Comparison of ENCODE assay signal across 19 cellular contexts in the genomic region with DNA sequence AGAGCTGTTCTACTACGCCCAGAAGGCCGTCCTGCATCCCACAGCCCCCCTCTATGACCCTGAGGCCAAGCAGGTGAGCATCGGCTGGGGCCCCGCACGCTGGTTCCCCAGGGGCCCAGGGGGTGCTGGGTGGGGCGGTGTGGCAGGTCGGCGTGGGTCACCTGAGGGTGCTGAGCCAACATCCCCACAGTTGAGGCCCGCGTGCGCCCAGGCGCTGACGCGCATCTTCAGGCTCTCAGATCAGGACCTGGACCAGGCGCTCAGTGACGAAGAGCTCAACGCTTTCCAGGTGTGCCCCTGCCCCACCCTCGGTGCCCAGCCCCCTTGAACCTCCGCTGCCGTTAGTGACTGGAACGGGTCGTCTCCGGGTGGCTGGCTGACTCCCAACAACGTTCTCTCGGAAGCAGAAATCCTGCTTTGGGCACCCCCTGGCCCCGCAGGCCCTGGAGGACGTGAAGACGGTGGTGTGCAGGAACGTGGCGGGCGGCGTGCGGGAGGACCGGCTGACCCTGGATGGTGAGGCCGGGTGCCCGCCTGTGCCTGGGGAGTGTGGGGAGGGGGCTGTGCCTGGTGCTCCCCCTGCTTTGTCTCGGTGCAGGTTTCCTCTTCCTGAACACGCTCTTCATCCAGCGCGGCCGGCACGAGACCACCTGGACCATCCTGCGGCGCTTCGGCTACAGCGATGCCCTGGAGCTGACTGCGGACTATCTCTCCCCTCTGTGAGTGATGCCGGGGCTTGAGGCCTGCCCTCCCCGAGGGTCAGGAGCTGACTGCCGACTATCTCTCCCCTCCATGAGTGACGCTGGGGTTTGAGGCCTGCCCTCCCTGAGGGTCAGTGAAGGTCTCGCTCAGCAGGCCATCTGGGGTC. TPM values are rescaled to one million over a fixed set of nuclear protein-coding genes. Genes with fewer than 3 reads are reported as not detected.
DNase-seq lines count a peak whose midpoint lies in the region; ATAC-seq and TF ChIP-seq lines count a peak whose summit lies in the region.
"Had no signal": no experiment of that assay in that cellular context is flagged by ENCODE, and none has a peak within 500 bp of the region (broad histone marks: within the 10 kb centered on the region; RNA-seq: fewer than 3 reads in every experiment).

No MANE protein-coding gene starts in this region.

- no peaks in the 10 kb centered on the region for H3K27me3 Mint-ChIP-seq in stimulated activated naive CD8-positive, alpha-beta T cell treated with anti-CD3 and anti-CD28 coated beads, Interleukin-15, Interleukin-2, amounts not matched to agents 100 ng/mL and 50 ng/mL, for 24 hours
- peaks cover 10% of the 10 kb centered on the region for H3K27me3 Mint-ChIP-seq in stimulated activated naive CD8-positive, alpha-beta T cell treated with anti-CD3 and anti-CD28 coated beads, Interleukin-15, amount 100 ng/mL, for 72 hours
- H3K27me3 Mint-ChIP-seq in activated T-helper 2 cell treated with anti-CD3 and anti-CD28 coated beads, Interferon-gamma antibody, Interleukin-2, Interleukin-4, amounts not matched to agents 10 μg/mL and 5 μg/mL and 100 μg/mL, durations not matched to agents 14 hours and 24 hours and 36 hours (ENCODE audit: low read depth), result peaks cover 4% of the 10 kb centered on the region
- H3K27me3 Mint-ChIP-seq in type B pancreatic cell, result peaks cover 5% of the 10 kb centered on the region
- H3K27me3 Mint-ChIP-seq: naive thymus-derived CD8-positive, alpha-beta T cell had no signal

- H3K9me3 Mint-ChIP-seq in stimulated activated naive CD8-positive, alpha-beta T cell treated with anti-CD3 and anti-CD28 coated beads, Interleukin-15, Interleukin-2, amounts not matched to agents 100 ng/mL and 50 ng/mL, for 24 hours, result no peaks in the 10 kb centered on the region
- no peaks in the 10 kb centered on the region for H3K9me3 Mint-ChIP-seq in stimulated activated naive CD8-positive, alpha-beta T cell treated with anti-CD3 and anti-CD28 coated beads, Interleukin-15, amount 100 ng/mL, for 72 hours
- no peaks in the 10 kb centered on the region for H3K9me3 Mint-ChIP-seq in activated T-helper 2 cell treated with anti-CD3 and anti-CD28 coated beads, Interferon-gamma antibody, Interleukin-2, Interleukin-4, amounts not matched to agents 10 μg/mL and 5 μg/mL and 100 μg/mL, durations not matched to agents 14 hours and 24 hours and 36 hours
- no peaks in the 10 kb centered on the region for H3K9me3 Mint-ChIP-seq in type B pancreatic cell
- H3K9me3 Mint-ChIP-seq: HFFc6; memory B cell; naive thymus-derived CD8-positive, alpha-beta T cell had no signal

- DNase-seq in stimulated activated naive CD8-positive, alpha-beta T cell treated with anti-CD3 and anti-CD28 coated beads, Interleukin-15, amount 100 ng/mL, for 72 hours, result no peak
- DNase-seq in activated T-helper 2 cell treated with anti-CD3 and anti-CD28 coated beads, Interferon-gamma antibody, Interleukin-2, Interleukin-4, amounts not matched to agents 10 μg/mL and 5 μg/mL and 100 μg/mL, durations not matched to agents 14 hours and 24 hours and 36 hours (ENCODE audit: low spot score), result no peak
- DNase-seq in type B pancreatic cell (ENCODE audit: extremely low spot score, unreplicated experiment), result no peak
- DNase-seq: activated gamma-delta T cell treated with Interleukin-2 at 50 U/mL for 16 hours; anterior cingulate cortex; erythroblast; HFFc6; KBM-7; naive thymus-derived CD8-positive, alpha-beta T cell; NCI-H187 treated with DMSO at 0.1 percent for 48 hours; NCI-H2227 treated with DMSO at 0.1 percent for 48 hours; PC-3; SJCRH30; stimulated activated naive CD8-positive, alpha-beta T cell treated with anti-CD3 and anti-CD28 coated beads, Interleukin-15, Interleukin-2, amounts not matched to agents 100 U/mL and 50 U/mL, for 24 hours; T-helper 9 cell had no signal

- intact Hi-C loops in activated T-helper 2 cell treated with anti-CD3 and anti-CD28 coated beads, Interferon-gamma antibody, Interleukin-2, Interleukin-4, amounts not matched to agents 10 μg/mL and 5 μg/mL and 100 μg/mL, durations not matched to agents 14 hours and 24 hours and 36 hours (cut with micrococcal nuclease), result no loop called here

- no peak for TF ChIP-seq CTCF in type B pancreatic cell (conservative IDR thresholded peaks at IDR 0.05)

- no peak for ATAC-seq in stimulated activated naive CD8-positive, alpha-beta T cell treated with anti-CD3 and anti-CD28 coated beads, Interleukin-15, amount 100 ng/mL, for 72 hours
- ATAC-seq in HG03045 (IDR thresholded peaks at IDR 0.05; ENCODE audit: unreplicated experiment) (no peak), HG03520 (IDR thresholded peaks at IDR 0.05; ENCODE audit: unreplicated experiment) (no peak)
- ATAC-seq: naive thymus-derived CD8-positive, alpha-beta T cell; PC-3; stimulated activated naive CD8-positive, alpha-beta T cell treated with anti-CD3 and anti-CD28 coated beads, Interleukin-15, Interleukin-2, amounts not matched to agents 100 U/mL and 50 U/mL, for 24 hours had no signal

- H3K27ac Mint-ChIP-seq in stimulated activated naive CD8-positive, alpha-beta T cell treated with anti-CD3 and anti-CD28 coated beads, Interleukin-15, Interleukin-2, amounts not matched to agents 100 ng/mL and 50 ng/mL, for 24 hours, result no peak overlapping the region
- peak overlapping the region in 1 of 2 donors; percentile 63 for H3K27ac Mint-ChIP-seq in stimulated activated naive CD8-positive, alpha-beta T cell treated with anti-CD3 and anti-CD28 coated beads, Interleukin-15, amount 100 ng/mL, for 72 hours
- H3K27ac Mint-ChIP-seq in activated T-helper 2 cell treated with anti-CD3 and anti-CD28 coated beads, Interferon-gamma antibody, Interleukin-2, Interleukin-4, amounts not matched to agents 10 μg/mL and 5 μg/mL and 100 μg/mL, durations not matched to agents 14 hours and 24 hours and 36 hours, result no peak overlapping the region
- H3K27ac Mint-ChIP-seq in type B pancreatic cell, result no peak overlapping the region
- H3K27ac Mint-ChIP-seq: HFFc6, memory B cell had no signal

- peak overlapping the region; percentile 77 for H3K4me3 Mint-ChIP-seq in stimulated activated naive CD8-positive, alpha-beta T cell treated with anti-CD3 and anti-CD28 coated beads, Interleukin-15, Interleukin-2, amounts not matched to agents 100 ng/mL and 50 ng/mL, for 24 hours
- no peak overlapping the region for H3K4me3 Mint-ChIP-seq in stimulated activated naive CD8-positive, alpha-beta T cell treated with anti-CD3 and anti-CD28 coated beads, Interleukin-15, amount 100 ng/mL, for 72 hours
- H3K4me3 Mint-ChIP-seq in activated T-helper 2 cell treated with anti-CD3 and anti-CD28 coated beads, Interferon-gamma antibody, Interleukin-2, Interleukin-4, amounts not matched to agents 10 μg/mL and 5 μg/mL and 100 μg/mL, durations not matched to agents 14 hours and 24 hours and 36 hours (ENCODE audit: low read depth), result peak overlapping the region; percentile 26
- H3K4me3 Mint-ChIP-seq in type B pancreatic cell, result peak overlapping the region; percentile 5
- H3K4me3 Mint-ChIP-seq: HFFc6 had no signal

- peaks cover 18% of the 10 kb centered on the region for H3K4me1 Mint-ChIP-seq in stimulated activated naive CD8-positive, alpha-beta T cell treated with anti-CD3 and anti-CD28 coated beads, Interleukin-15, Interleukin-2, amounts not matched to agents 100 ng/mL and 50 ng/mL, for 24 hours (ENCODE audit: low read depth)
- peaks cover 31% of the 10 kb centered on the region for H3K4me1 Mint-ChIP-seq in stimulated activated naive CD8-positive, alpha-beta T cell treated with anti-CD3 and anti-CD28 coated beads, Interleukin-15, amount 100 ng/mL, for 72 hours
- peaks cover 4% of the 10 kb centered on the region for H3K4me1 Mint-ChIP-seq in activated T-helper 2 cell treated with anti-CD3 and anti-CD28 coated beads, Interferon-gamma antibody, Interleukin-2, Interleukin-4, amounts not matched to agents 10 μg/mL and 5 μg/mL and 100 μg/mL, durations not matched to agents 14 hours and 24 hours and 36 hours (ENCODE audit: low read depth)
- H3K4me1 Mint-ChIP-seq in type B pancreatic cell (ENCODE audit: unreplicated experiment), result peaks cover 4% of the 10 kb centered on the region

- peaks cover 16% of the 10 kb centered on the region for H3K36me3 Mint-ChIP-seq in stimulated activated naive CD8-positive, alpha-beta T cell treated with anti-CD3 and anti-CD28 coated beads, Interleukin-15, Interleukin-2, amounts not matched to agents 100 ng/mL and 50 ng/mL, for 24 hours (ENCODE audit: low read depth)
- H3K36me3 Mint-ChIP-seq in activated T-helper 2 cell treated with anti-CD3 and anti-CD28 coated beads, Interferon-gamma antibody, Interleukin-2, Interleukin-4, amounts not matched to agents 10 μg/mL and 5 μg/mL and 100 μg/mL, durations not matched to agents 14 hours and 24 hours and 36 hours (ENCODE audit: low read depth), result peaks cover 10% of the 10 kb centered on the region
- H3K36me3 Mint-ChIP-seq in type B pancreatic cell, result no peaks in the 10 kb centered on the region

RNA-seq across cellular contexts. Expression of gene RHOT2, which starts 2.8 kb away (rescaled TPM):
- 156 and 158 TPM in 2 replicates for total RNA-seq in activated T-helper 2 cell treated with anti-CD3 and anti-CD28 coated beads, Interferon-gamma antibody, Interleukin-2, Interleukin-4, amounts not matched to agents 10 μg/mL and 5 μg/mL and 100 μg/mL, durations not matched to agents 14 hours and 24 hours and 36 hours
- total RNA-seq in type B pancreatic cell (ENCODE audit: low replicate concordance), result 146 and 163 TPM in 2 replicates

RNA-seq across cellular contexts. Expression of gene RHBDL1, which starts 4.8 kb away (rescaled TPM):
- total RNA-seq in activated T-helper 2 cell treated with anti-CD3 and anti-CD28 coated beads, Interferon-gamma antibody, Interleukin-2, Interleukin-4, amounts not matched to agents 10 μg/mL and 5 μg/mL and 100 μg/mL, durations not matched to agents 14 hours and 24 hours and 36 hours, result 1.3 and 1.4 TPM in 2 replicates
- 2.2 and 2.7 TPM in 2 replicates for total RNA-seq in type B pancreatic cell (ENCODE audit: low replicate concordance)

RNA-seq across cellular contexts. Expression of gene STUB1, which starts 9.5 kb away (rescaled TPM):
- total RNA-seq in activated T-helper 2 cell treated with anti-CD3 and anti-CD28 coated beads, Interferon-gamma antibody, Interleukin-2, Interleukin-4, amounts not matched to agents 10 μg/mL and 5 μg/mL and 100 μg/mL, durations not matched to agents 14 hours and 24 hours and 36 hours, result 84.1 and 91.2 TPM in 2 replicates
- total RNA-seq in type B pancreatic cell (ENCODE audit: low replicate concordance), result 74.7 and 80.3 TPM in 2 replicates

RNA-seq across cellular contexts. Expression of gene JMJD8, which starts 13.4 kb away (rescaled TPM):
- 48.8 and 52.9 TPM in 2 replicates for total RNA-seq in activated T-helper 2 cell treated with anti-CD3 and anti-CD28 coated beads, Interferon-gamma antibody, Interleukin-2, Interleukin-4, amounts not matched to agents 10 μg/mL and 5 μg/mL and 100 μg/mL, durations not matched to agents 14 hours and 24 hours and 36 hours
- 63.3 and 65.2 TPM in 2 replicates for total RNA-seq in type B pancreatic cell (ENCODE audit: low replicate concordance)

RNA-seq across cellular contexts. Expression of gene WDR24, which starts 19.5 kb away (rescaled TPM):
- total RNA-seq in activated T-helper 2 cell treated with anti-CD3 and anti-CD28 coated beads, Interferon-gamma antibody, Interleukin-2, Interleukin-4, amounts not matched to agents 10 μg/mL and 5 μg/mL and 100 μg/mL, durations not matched to agents 14 hours and 24 hours and 36 hours, result 19.0 and 20.9 TPM in 2 replicates
- total RNA-seq in type B pancreatic cell (ENCODE audit: low replicate concordance), result 18.2 and 21.0 TPM in 2 replicates

Comparison
In these comparisons a context has a peak if more than half of its experiments do, and no peak if none do; other contexts are left out.
1. H3K4me3 Mint-ChIP-seq: peak in stimulated activated naive CD8-positive, alpha-beta T cell treated with anti-CD3 and anti-CD28 coated beads, Interleukin-15, Interleukin-2, amounts not matched to agents 100 ng/mL and 50 ng/mL, for 24 hours (single experiment), activated T-helper 2 cell treated with anti-CD3 and anti-CD28 coated beads, Interferon-gamma antibody, Interleukin-2, Interleukin-4, amounts not matched to agents 10 μg/mL and 5 μg/mL and 100 μg/mL, durations not matched to agents 14 hours and 24 hours and 36 hours (single experiment) and type B pancreatic cell (single experiment); none in stimulated activated naive CD8-positive, alpha-beta T cell treated with anti-CD3 and anti-CD28 coated beads, Interleukin-15, amount 100 ng/mL, for 72 hours (0 of 2).